1 cellular context compared by ENCODE assay signal in the genomic region with DNA sequence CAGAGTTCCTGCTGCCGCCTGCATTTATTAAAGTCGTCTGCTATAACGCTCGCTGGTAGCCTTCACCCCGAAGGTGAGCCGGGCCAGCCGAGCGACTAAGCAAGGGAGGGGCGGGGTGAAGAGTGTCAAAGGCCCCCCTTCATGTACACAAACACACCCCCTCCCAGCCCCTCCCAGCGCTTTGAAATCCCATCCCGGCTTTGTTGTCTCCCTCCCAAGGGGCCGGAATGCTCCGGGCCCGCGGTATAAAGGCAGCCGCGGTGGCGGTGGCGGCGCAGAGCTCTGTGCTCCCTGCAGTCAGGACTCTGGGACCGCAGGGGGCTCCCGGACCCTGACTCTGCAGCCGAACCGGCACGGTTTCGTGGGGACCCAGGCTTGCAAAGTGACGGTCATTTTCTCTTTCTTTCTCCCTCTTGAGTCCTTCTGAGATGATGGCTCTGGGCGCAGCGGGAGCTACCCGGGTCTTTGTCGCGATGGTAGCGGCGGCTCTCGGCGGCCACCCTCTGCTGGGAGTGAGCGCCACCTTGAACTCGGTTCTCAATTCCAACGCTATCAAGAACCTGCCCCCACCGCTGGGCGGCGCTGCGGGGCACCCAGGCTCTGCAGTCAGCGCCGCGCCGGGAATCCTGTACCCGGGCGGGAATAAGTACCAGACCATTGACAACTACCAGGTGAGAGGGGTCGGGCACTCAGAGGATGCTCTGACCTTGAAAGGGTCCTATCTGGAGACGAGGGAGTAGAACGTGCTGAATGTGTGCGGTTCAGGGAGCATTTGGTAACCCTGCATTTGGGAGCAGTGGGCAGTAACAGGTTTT.
TF ChIP-seq lines count a peak whose summit lies in the region.

A gene with protein sequence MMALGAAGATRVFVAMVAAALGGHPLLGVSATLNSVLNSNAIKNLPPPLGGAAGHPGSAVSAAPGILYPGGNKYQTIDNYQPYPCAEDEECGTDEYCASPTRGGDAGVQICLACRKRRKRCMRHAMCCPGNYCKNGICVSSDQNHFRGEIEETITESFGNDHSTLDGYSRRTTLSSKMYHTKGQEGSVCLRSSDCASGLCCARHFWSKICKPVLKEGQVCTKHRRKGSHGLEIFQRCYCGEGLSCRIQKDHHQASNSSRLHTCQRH (plus strand): TSS at position 275 of the 815 bp plus-strand sequence. CDS start 154 bp downstream, at position 429.

TF ChIP-seq in HepG2, 621 proteins besides CTCF, POLR2A, EP300 and RAD21 (continued from another document and continues in another):
- TF ChIP-seq ZNF609 (CRISPR knock-in tag; IDR thresholded peaks at IDR 0.05; ENCODE audit: borderline replicate concordance) = peak; percentile 89
- no peak for TF ChIP-seq IRX3 (CRISPR knock-in tag; IDR thresholded peaks at IDR 0.05; ENCODE audit: borderline replicate concordance, low read depth)
- peak; percentile 12 for TF ChIP-seq HOXA3 (CRISPR knock-in tag; IDR thresholded peaks at IDR 0.05)
- TF ChIP-seq SYNCRIP (IDR thresholded peaks at IDR 0.05; ENCODE audit: insufficient read depth, low read depth, low read length) = no peak
- TF ChIP-seq ZNF441 (CRISPR knock-in tag; IDR thresholded peaks at IDR 0.05; ENCODE audit: borderline replicate concordance) = 0 out of 2 replicates have a peak, but pooled peaks have one; percentile 13
- no peak for TF ChIP-seq JUND (CRISPR knock-in tag; IDR thresholded peaks at IDR 0.05)
- TF ChIP-seq SIN3A (IDR thresholded peaks at IDR 0.05; ENCODE audit: borderline replicate concordance, low read depth, low read length) = no peak
- TF ChIP-seq REXO4 (CRISPR knock-in tag; IDR thresholded peaks at IDR 0.05; ENCODE audit: borderline replicate concordance) = no peak
- TF ChIP-seq ZBTB26 (CRISPR knock-in tag; IDR thresholded peaks at IDR 0.05; ENCODE audit: borderline replicate concordance) = no peak
- no peak for TF ChIP-seq ZNF329 (CRISPR knock-in tag; IDR thresholded peaks at IDR 0.05; ENCODE audit: low read depth)
- TF ChIP-seq TBP (CRISPR knock-in tag; IDR thresholded peaks at IDR 0.05) = no peak
- TF ChIP-seq REL (CRISPR knock-in tag; conservative IDR thresholded peaks at IDR 0.05) = 0 out of 2 replicates have a peak, but pooled peaks have one; percentile 24
- peak; percentile 87 for TF ChIP-seq RBFOX2 (IDR thresholded peaks at IDR 0.05; ENCODE audit: low read depth, low read length)
- TF ChIP-seq ZSCAN31 (CRISPR knock-in tag; IDR thresholded peaks at IDR 0.05; ENCODE audit: low read depth) = peak; percentile 87
- peak; percentile 75 for TF ChIP-seq PITX1 (CRISPR knock-in tag; IDR thresholded peaks at IDR 0.05)
- TF ChIP-seq NCOA1 (CRISPR knock-in tag; IDR thresholded peaks at IDR 0.05) = peak; percentile 86; the same call in 1 of the 2 replicates
- TF ChIP-seq ZNF646 (CRISPR knock-in tag; IDR thresholded peaks at IDR 0.05) = peak; percentile 48; the same call in 1 of the 2 replicates
- peak; percentile 37 for TF ChIP-seq HNRNPK (IDR thresholded peaks at IDR 0.05; ENCODE audit: low read depth, low read length, poor library complexity, severe bottlenecking)
- TF ChIP-seq NCOR1 (IDR thresholded peaks at IDR 0.05; ENCODE audit: borderline replicate concordance, low read length) = no peak
- TF ChIP-seq ZNF543 (CRISPR knock-in tag; IDR thresholded peaks at IDR 0.05) = no peak
- TF ChIP-seq AGO2 (optimal IDR thresholded peaks at IDR 0.05; ENCODE audit: low read depth, low read length) = peak; percentile 93
- no peak for TF ChIP-seq GZF1 (CRISPR knock-in tag; IDR thresholded peaks at IDR 0.05)
- no peak for TF ChIP-seq ZNF317 (CRISPR knock-in tag; IDR thresholded peaks at IDR 0.05)
- TF ChIP-seq NPAS2 (CRISPR knock-in tag; IDR thresholded peaks at IDR 0.05; ENCODE audit: borderline replicate concordance) = 0 out of 2 replicates have a peak, but pooled peaks have one; percentile 79
- TF ChIP-seq, protein P1, sequence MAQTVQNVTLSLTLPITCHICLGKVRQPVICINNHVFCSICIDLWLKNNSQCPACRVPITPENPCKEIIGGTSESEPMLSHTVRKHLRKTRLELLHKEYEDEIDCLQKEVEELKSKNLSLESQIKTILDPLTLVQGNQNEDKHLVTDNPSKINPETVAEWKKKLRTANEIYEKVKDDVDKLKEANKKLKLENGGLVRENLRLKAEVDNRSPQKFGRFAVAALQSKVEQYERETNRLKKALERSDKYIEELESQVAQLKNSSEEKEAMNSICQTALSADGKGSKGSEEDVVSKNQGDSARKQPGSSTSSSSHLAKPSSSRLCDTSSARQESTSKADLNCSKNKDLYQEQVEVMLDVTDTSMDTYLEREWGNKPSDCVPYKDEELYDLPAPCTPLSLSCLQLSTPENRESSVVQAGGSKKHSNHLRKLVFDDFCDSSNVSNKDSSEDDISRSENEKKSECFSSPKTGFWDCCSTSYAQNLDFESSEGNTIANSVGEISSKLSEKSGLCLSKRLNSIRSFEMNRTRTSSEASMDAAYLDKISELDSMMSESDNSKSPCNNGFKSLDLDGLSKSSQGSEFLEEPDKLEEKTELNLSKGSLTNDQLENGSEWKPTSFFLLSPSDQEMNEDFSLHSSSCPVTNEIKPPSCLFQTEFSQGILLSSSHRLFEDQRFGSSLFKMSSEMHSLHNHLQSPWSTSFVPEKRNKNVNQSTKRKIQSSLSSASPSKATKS (CRISPR knock-in tag; IDR thresholded peaks at IDR 0.05) = peak; percentile 61; the same call in 1 of the 2 replicates
- no peak for TF ChIP-seq PRDM4 (CRISPR knock-in tag; IDR thresholded peaks at IDR 0.05; ENCODE audit: borderline replicate concordance)
- TF ChIP-seq ZBTB7B (CRISPR knock-in tag; IDR thresholded peaks at IDR 0.05) = no peak; the same call in 1 of the 2 replicates
- TF ChIP-seq, protein P2, sequence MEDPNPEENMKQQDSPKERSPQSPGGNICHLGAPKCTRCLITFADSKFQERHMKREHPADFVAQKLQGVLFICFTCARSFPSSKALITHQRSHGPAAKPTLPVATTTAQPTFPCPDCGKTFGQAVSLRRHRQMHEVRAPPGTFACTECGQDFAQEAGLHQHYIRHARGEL (CRISPR knock-in tag; IDR thresholded peaks at IDR 0.05) = no peak
- TF ChIP-seq ZBTB4 (CRISPR knock-in tag; IDR thresholded peaks at IDR 0.05; ENCODE audit: borderline replicate concordance) = peak; percentile 80; the same call in 1 of the 2 replicates
